16 cellular contexts compared by ENCODE assay signal in the genomic region with DNA sequence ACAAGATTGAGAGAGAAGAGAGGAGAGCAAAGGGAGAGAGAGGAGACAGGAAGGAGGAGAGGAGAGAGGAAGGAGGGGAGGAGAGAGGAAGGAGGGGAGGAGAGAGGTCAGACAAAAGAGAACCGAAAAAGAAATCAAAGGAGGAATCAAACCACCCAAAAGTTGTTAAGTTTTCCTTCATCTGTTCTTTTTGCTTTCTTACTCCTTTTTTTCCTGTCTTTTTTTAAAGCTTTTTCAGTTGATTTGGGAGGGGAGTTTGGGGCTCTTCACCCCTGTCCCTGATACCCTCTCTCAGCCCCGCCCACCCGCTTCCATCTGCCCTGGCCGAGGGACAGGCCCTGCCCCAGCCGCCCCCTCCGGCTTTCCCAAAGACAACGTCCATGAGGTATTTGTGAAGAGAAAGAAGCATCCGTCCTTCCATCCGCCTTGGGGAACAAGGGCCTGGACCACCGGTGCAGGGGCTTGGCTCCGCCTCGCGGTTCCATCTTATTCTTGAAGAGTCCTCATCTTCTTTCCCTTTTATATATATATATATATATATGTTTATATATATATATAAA. TPM values are rescaled to one million over a fixed set of nuclear protein-coding genes. Genes with fewer than 3 reads are reported as not detected.
A peak's percentile ranks its signal among the peaks of the same experiment; 100 is the strongest.
DNase-seq lines count a peak whose midpoint lies in the region; ATAC-seq and TF ChIP-seq lines count a peak whose summit lies in the region.
"Had no signal": no experiment of that assay in that cellular context is flagged by ENCODE, and none has a peak within 500 bp of the region (broad histone marks: within the 10 kb centered on the region; RNA-seq: fewer than 3 reads in every experiment).

No MANE protein-coding gene starts in this region.

- H3K27me3 ChIP-seq in OCI-LY3 (ENCODE audit: low read depth, low read length) (no peaks in the 10 kb centered on the region), fibroblast of lung (ENCODE audit: control insufficient read depth, insufficient read depth, low read length) (no peaks in the 10 kb centered on the region), Peyer's patch (no peaks in the 10 kb centered on the region)
- H3K27me3 ChIP-seq: colonic mucosa, vagina had no signal

- no peak overlapping the region for H3K4me2 ChIP-seq in OCI-LY3 (ENCODE audit: low read length)
- H3K4me2 ChIP-seq in fibroblast of lung (ENCODE audit: extremely low read depth, insufficient read depth, low read length), result peak overlapping the region; percentile 28

- no peak for TF ChIP-seq POLR2A in Peyer's patch (IDR thresholded peaks at IDR 0.05)

- peak overlapping the region; percentile 11 for H3K27ac ChIP-seq in OCI-LY3 (ENCODE audit: low read length)
- H3K27ac ChIP-seq in fibroblast of lung (ENCODE audit: insufficient read depth, low read length), result peak overlapping the region; percentile 65
- no peak overlapping the region for H3K27ac ChIP-seq in Peyer's patch
- H3K27ac ChIP-seq: colonic mucosa, vagina had no signal

- H2AFZ ChIP-seq in OCI-LY3 (ENCODE audit: low read depth, low read length), result no peak overlapping the region
- H2AFZ ChIP-seq in fibroblast of lung (ENCODE audit: low read length), result peak overlapping the region; percentile 69

- H3K79me2 ChIP-seq in OCI-LY3 (ENCODE audit: low read length) (no peaks in the 10 kb centered on the region), fibroblast of lung (ENCODE audit: control insufficient read depth, insufficient read depth, low read length) (no peaks in the 10 kb centered on the region)

- no peak overlapping the region for H3K4me3 Mint-ChIP-seq in activated T-cell treated with anti-CD3 and anti-CD28 coated beads, Interleukin-2, amount 50 U/mL, for 24 hours
- H3K4me3 Mint-ChIP-seq in activated T-cell treated with anti-CD3 and anti-CD28 coated beads, Interleukin-2, amount 50 U/mL, for 4 hours, result no peak overlapping the region
- H3K4me3 Mint-ChIP-seq in stimulated activated effector memory CD8-positive, alpha-beta T cell treated with anti-CD3 and anti-CD28 coated beads, Interleukin-12 subunit alpha, Interleukin-12 subunit beta, amount 100 ng/mL, for 72 hours, result no peak overlapping the region
- H3K4me3 Mint-ChIP-seq in natural killer cell, result no peak overlapping the region
- H3K4me3 Mint-ChIP-seq: activated CD4-positive, alpha-beta memory T cell treated with anti-CD3 and anti-CD28 coated beads, Interleukin-2, amount 10 ng/mL, durations not matched to agents 7 days and 5 days had no signal

- peaks cover 27% of the 10 kb centered on the region for H3K36me3 ChIP-seq in OCI-LY3 (replicated peaks; ENCODE audit: low read depth, low read length)
- H3K36me3 ChIP-seq in fibroblast of lung (ENCODE audit: control insufficient read depth, insufficient read depth, low read length), result no peaks in the 10 kb centered on the region
- no peaks in the 10 kb centered on the region for H3K36me3 ChIP-seq in Peyer's patch
- H3K36me3 ChIP-seq: colonic mucosa, HAP-1, vagina had no signal

- no peak for DNase-seq in activated T-cell treated with anti-CD3 and anti-CD28 coated beads, Interleukin-2, amount 50 U/mL, for 24 hours
- DNase-seq in activated T-cell treated with anti-CD3 and anti-CD28 coated beads, Interleukin-2, amount 50 U/mL, for 4 hours, result no peak
- DNase-seq in fibroblast of lung (ENCODE audit: low read depth in 2 of 2) (no peak), natural killer cell (no peak), COR-L47 (lab: John Stamatoyannopoulos, UW) (no peak), Peyer's patch (no peak)
- no peak for DNase-seq in stimulated activated effector memory CD8-positive, alpha-beta T cell treated with anti-CD3 and anti-CD28 coated beads, Interleukin-12 subunit alpha, Interleukin-12 subunit beta, amount 100 ng/mL, for 72 hours (ENCODE audit: low spot score in 2 of 2)
- DNase-seq: activated CD4-positive, alpha-beta memory T cell treated with anti-CD3 and anti-CD28 coated beads, Interleukin-2, amount 10 ng/mL, durations not matched to agents 7 days and 5 days; activated naive CD4-positive, alpha-beta T cell treated with anti-CD3 and anti-CD28 coated beads, Interleukin-2, amount 50 U/mL, for 16 hours; colonic mucosa; DMS53; NCI-H2107; NK-92 treated with Interleukin-12 subunit alpha and Interleukin-12 subunit beta, amount 100 ng/mL, for 24 hours had no signal

- H3K9me3 Mint-ChIP-seq in activated T-cell treated with anti-CD3 and anti-CD28 coated beads, Interleukin-2, amount 50 U/mL, for 24 hours, result no peaks in the 10 kb centered on the region
- H3K9me3 Mint-ChIP-seq in activated T-cell treated with anti-CD3 and anti-CD28 coated beads, Interleukin-2, amount 50 U/mL, for 4 hours, result no peaks in the 10 kb centered on the region
- no peaks in the 10 kb centered on the region for H3K9me3 Mint-ChIP-seq in stimulated activated effector memory CD8-positive, alpha-beta T cell treated with anti-CD3 and anti-CD28 coated beads, Interleukin-12 subunit alpha, Interleukin-12 subunit beta, amount 100 ng/mL, for 72 hours
- H3K9me3 Mint-ChIP-seq in natural killer cell, result no peaks in the 10 kb centered on the region
- H3K9me3 Mint-ChIP-seq: activated CD4-positive, alpha-beta memory T cell treated with anti-CD3 and anti-CD28 coated beads, Interleukin-2, amount 10 ng/mL, durations not matched to agents 7 days and 5 days had no signal

- H3K9me3 ChIP-seq in OCI-LY3 (ENCODE audit: insufficient read depth, low read length), result no peaks in the 10 kb centered on the region
- no peaks in the 10 kb centered on the region for H3K9me3 ChIP-seq in fibroblast of lung (ENCODE audit: control insufficient read depth, insufficient read depth, low read depth, low read length)
- H3K9me3 ChIP-seq in Peyer's patch, result no peaks in the 10 kb centered on the region
- H3K9me3 ChIP-seq: colonic mucosa, HAP-1, vagina had no signal

- H3K4me3 ChIP-seq in OCI-LY3 (ENCODE audit: low read length) (no peak overlapping the region), fibroblast of lung (replicated peaks in 1 of 4; ENCODE audit: control extremely low read depth in 1 of 4, insufficient read depth in 1 of 4, low read depth in 3 of 4, low read length in 4 of 4) (no peak overlapping the region), Peyer's patch (no peak overlapping the region)
- H3K4me3 ChIP-seq: colonic mucosa, HAP-1, vagina had no signal

- no peaks in the 10 kb centered on the region for H3K27me3 Mint-ChIP-seq in activated T-cell treated with anti-CD3 and anti-CD28 coated beads, Interleukin-2, amount 50 U/mL, for 24 hours
- no peaks in the 10 kb centered on the region for H3K27me3 Mint-ChIP-seq in activated T-cell treated with anti-CD3 and anti-CD28 coated beads, Interleukin-2, amount 50 U/mL, for 4 hours (ENCODE audit: low read depth)
- H3K27me3 Mint-ChIP-seq in natural killer cell (ENCODE audit: low read depth in 2 of 2), result peaks cover 0 to 2% of the 10 kb centered on the region in 2 donors
- H3K27me3 Mint-ChIP-seq: activated CD4-positive, alpha-beta memory T cell treated with anti-CD3 and anti-CD28 coated beads, Interleukin-2, amount 10 ng/mL, durations not matched to agents 7 days and 5 days had no signal

- intact Hi-C loops in natural killer cell (cut with micrococcal nuclease), result no loop called here

- H3K4me1 Mint-ChIP-seq in activated T-cell treated with anti-CD3 and anti-CD28 coated beads, Interleukin-2, amount 50 U/mL, for 24 hours (ENCODE audit: low read depth), result peaks cover 35% of the 10 kb centered on the region
- H3K4me1 Mint-ChIP-seq in activated T-cell treated with anti-CD3 and anti-CD28 coated beads, Interleukin-2, amount 50 U/mL, for 4 hours (ENCODE audit: low read depth), result peaks cover 28% of the 10 kb centered on the region
- peaks cover 52% of the 10 kb centered on the region for H3K4me1 Mint-ChIP-seq in stimulated activated effector memory CD8-positive, alpha-beta T cell treated with anti-CD3 and anti-CD28 coated beads, Interleukin-12 subunit alpha, Interleukin-12 subunit beta, amount 100 ng/mL, for 72 hours
- H3K4me1 Mint-ChIP-seq in natural killer cell, result peaks cover 16 to 38% of the 10 kb centered on the region in 2 donors

- peak overlapping the region; percentile 27 for H3K27ac Mint-ChIP-seq in activated T-cell treated with anti-CD3 and anti-CD28 coated beads, Interleukin-2, amount 50 U/mL, for 24 hours
- peak overlapping the region; percentile 95 for H3K27ac Mint-ChIP-seq in stimulated activated effector memory CD8-positive, alpha-beta T cell treated with anti-CD3 and anti-CD28 coated beads, Interleukin-12 subunit alpha, Interleukin-12 subunit beta, amount 100 ng/mL, for 72 hours
- no peak overlapping the region for H3K27ac Mint-ChIP-seq in natural killer cell
- H3K27ac Mint-ChIP-seq: activated CD4-positive, alpha-beta memory T cell treated with anti-CD3 and anti-CD28 coated beads, Interleukin-2, amount 10 ng/mL, durations not matched to agents 7 days and 5 days had no signal

- peaks cover 27% of the 10 kb centered on the region for H3K4me1 ChIP-seq in OCI-LY3 (ENCODE audit: low read length)
- peaks cover 9% of the 10 kb centered on the region for H3K4me1 ChIP-seq in fibroblast of lung (ENCODE audit: control insufficient read depth, extremely low read depth, insufficient read depth, low read length)
- H3K4me1 ChIP-seq in Peyer's patch, result peaks cover 0 to 21% (median 13%) of the 10 kb centered on the region in 4 donors
- H3K4me1 ChIP-seq: HAP-1 had no signal

- TF ChIP-seq CTCF in OCI-LY3 (IDR thresholded peaks at IDR 0.05; ENCODE audit: low read depth, low read length) (no peak), fibroblast of lung (conservative IDR thresholded peaks at IDR 0.05 in 1 of 2, IDR thresholded peaks at IDR 0.05 in 1 of 2; ENCODE audit: low read depth in 1 of 2, low read length in 2 of 2) (no peak), natural killer cell (IDR thresholded peaks at IDR 0.05) (no peak), Peyer's patch (IDR thresholded peaks at IDR 0.05) (no peak)

- peaks cover 40% of the 10 kb centered on the region for H3K36me3 Mint-ChIP-seq in activated T-cell treated with anti-CD3 and anti-CD28 coated beads, Interleukin-2, amount 50 U/mL, for 24 hours (ENCODE audit: low read depth)
- H3K36me3 Mint-ChIP-seq in activated T-cell treated with anti-CD3 and anti-CD28 coated beads, Interleukin-2, amount 50 U/mL, for 4 hours (ENCODE audit: insufficient read depth), result peaks cover 21% of the 10 kb centered on the region
- H3K36me3 Mint-ChIP-seq in stimulated activated effector memory CD8-positive, alpha-beta T cell treated with anti-CD3 and anti-CD28 coated beads, Interleukin-12 subunit alpha, Interleukin-12 subunit beta, amount 100 ng/mL, for 72 hours, result peaks cover 82% of the 10 kb centered on the region
- peaks cover under 1% of the 10 kb centered on the region for H3K36me3 Mint-ChIP-seq in natural killer cell

- ATAC-seq in activated T-cell treated with anti-CD3 and anti-CD28 coated beads, Interleukin-2, amount 50 U/mL, for 4 hours, result no peak
- ATAC-seq in stimulated activated effector memory CD8-positive, alpha-beta T cell treated with anti-CD3 and anti-CD28 coated beads, Interleukin-12 subunit alpha, Interleukin-12 subunit beta, amount 100 ng/mL, for 72 hours, result no peak
- ATAC-seq in natural killer cell, result no peak

- no peak overlapping the region for H3K9ac ChIP-seq in OCI-LY3 (ENCODE audit: low read length)
- no peak overlapping the region for H3K9ac ChIP-seq in fibroblast of lung (ENCODE audit: insufficient read depth, low read length)

- peaks cover 45% of the 10 kb centered on the region for H4K20me1 ChIP-seq in OCI-LY3 (ENCODE audit: insufficient read depth, low read length)
- no peaks in the 10 kb centered on the region for H4K20me1 ChIP-seq in fibroblast of lung (ENCODE audit: control insufficient read depth, extremely low read depth, insufficient read depth, low read length)

RNA-seq across cellular contexts. Expression of a gene that starts 13.3 kb away (rescaled TPM):
- 10 to 100 TPM; 19.9 to 20.7 (median 20.6) TPM for total RNA-seq in activated T-cell treated with anti-CD3 and anti-CD28 coated beads, Interleukin-2, amount 50 U/mL, for 4 hours
- total RNA-seq in fibroblast of lung (7.7 and 9.9 TPM in 2 replicates), natural killer cell (10 to 100 TPM; 21.6 to 23.7 (median 23.1) TPM), Peyer's patch (10 to 100 TPM; 11.0 to 24.2 (median 17.0) TPM)
- 5.1 and 6.6 TPM in 2 replicates for polyA plus RNA-seq in fibroblast of lung
- polyA plus RNA-seq in fibroblast of lung (2012), result 7.4 and 11.2 TPM in 2 replicates
- polyA minus RNA-seq in fibroblast of lung (ENCODE audit: low replicate concordance), result 34.2 and 46.5 TPM in 2 replicates

RNA-seq across cellular contexts. Expression of a gene that starts 19.3 kb away (rescaled TPM):
- 1 to 10 TPM in 1 of 3 donors, under 1 TPM in 2; 0.49 to 1.1 (median 0.61) TPM for total RNA-seq in activated T-cell treated with anti-CD3 and anti-CD28 coated beads, Interleukin-2, amount 50 U/mL, for 4 hours
- 0.77 and 3.5 TPM in 2 replicates for total RNA-seq in fibroblast of lung
- polyA plus RNA-seq in fibroblast of lung, result 0.03 and 0.69 TPM in 2 replicates
- polyA plus RNA-seq in fibroblast of lung (2012), result 0.31 and 1.4 TPM in 2 replicates
- polyA minus RNA-seq in fibroblast of lung (ENCODE audit: low replicate concordance), result 0.12 and 3.6 TPM in 2 replicates
- 1 to 10 TPM in 1 of 3 donors, under 1 TPM in 1, not detected in 1; 0.31 to 2.1 TPM for total RNA-seq in natural killer cell
- total RNA-seq in Peyer's patch, result 1 to 10 TPM in 2 of 4 donors, under 1 TPM in 2; 0.57 to 7.4 (median 0.89) TPM

RNA-seq across cellular contexts. Expression of a gene that starts 43.0 kb away (rescaled TPM):
- total RNA-seq in activated T-cell treated with anti-CD3 and anti-CD28 coated beads, Interleukin-2, amount 50 U/mL, for 4 hours, result 100 to 1,000 TPM in 1 of 3 donors, 10 to 100 TPM in 2; 83.9 to 123 (median 85.7) TPM
- total RNA-seq in fibroblast of lung (under 0.01 and 0.17 TPM in 2 replicates), natural killer cell (10 to 100 TPM; 27.3 to 40.8 (median 29.3) TPM), Peyer's patch (10 to 100 TPM in 1 of 4 donors, 1 to 10 TPM in 2, under 1 TPM in 1; 0.88 to 30.5 (median 3.2) TPM)
- 0.31 and 0.43 TPM in 2 replicates for polyA plus RNA-seq in fibroblast of lung
- polyA plus RNA-seq in fibroblast of lung (2012), result 0.56 and 0.91 TPM in 2 replicates
- polyA minus RNA-seq in fibroblast of lung (ENCODE audit: low replicate concordance), result 0.39 TPM in 1 of 2 replicates, not detected in the other

Comparison
In these comparisons a context has a peak if more than half of its experiments do, and no peak if none do; other contexts are left out.
1. H3K27ac Mint-ChIP-seq: peak in activated T-cell treated with anti-CD3 and anti-CD28 coated beads, Interleukin-2, amount 50 U/mL, for 24 hours (single experiment) and stimulated activated effector memory CD8-positive, alpha-beta T cell treated with anti-CD3 and anti-CD28 coated beads, Interleukin-12 subunit alpha, Interleukin-12 subunit beta, amount 100 ng/mL, for 72 hours (single experiment); none in natural killer cell (0 of 2).
2. H3K27ac ChIP-seq: peak in OCI-LY3 (single experiment) and fibroblast of lung (single experiment); none in Peyer's patch (0 of 4).